In genomic region chr1:150127464-150127863, GRCh38 we compare ENCODE assay signal across 13 cellular contexts. TPM values are rescaled to one million over a fixed set of nuclear protein-coding genes. Genes with fewer than 3 reads are reported as not detected.
DNase-seq lines count a peak whose midpoint lies in the region; ATAC-seq and TF ChIP-seq lines count a peak whose summit lies in the region.
"Had no signal": no experiment of that assay in that cellular context is flagged by ENCODE, and none has a peak within 500 bp of the region (broad histone marks: within the 10 kb centered on the region; RNA-seq: fewer than 3 reads in every experiment).

No MANE protein-coding gene starts in this region.

- no peaks in the 10 kb centered on the region for H3K36me3 Mint-ChIP-seq in activated naive CD4-positive, alpha-beta T cell treated with anti-CD3 and anti-CD28 coated beads, Interleukin-2, amount 50 U/mL, for 72 hours
- peaks cover 1% of the 10 kb centered on the region for H3K36me3 Mint-ChIP-seq in activated naive CD4-positive, alpha-beta T cell treated with anti-CD3 and anti-CD28 coated beads for 36 hours (ENCODE audit: low read depth)

- TF ChIP-seq RAD21 in HCT116 (IDR thresholded peaks at IDR 0.05; ENCODE audit: low read depth): no peak

- peaks cover 11 to 18% of the 10 kb centered on the region in 2 experiments for H3K4me1 ChIP-seq in HCT116 (ENCODE audit: control insufficient read depth in 1 of 2, insufficient read depth in 2 of 2, low read length in 2 of 2)

- no peak overlapping the region for H3K4me3 ChIP-seq in HCT116 (replicated peaks in 1 of 2; ENCODE audit: low read depth in 1 of 2, low read length in 2 of 2)
- H3K4me3 ChIP-seq in lower leg skin (ENCODE audit: low read depth, poor library complexity, severe bottlenecking): no peak overlapping the region
- H3K4me3 ChIP-seq: GM23248 had no signal

- no peaks in the 10 kb centered on the region for H4K20me1 ChIP-seq in HCT116 (ENCODE audit: insufficient read depth)

- H3K27ac ChIP-seq in HCT116 (ENCODE audit: low read depth, low read length): no peak overlapping the region
- H3K27ac ChIP-seq: GM23248 had no signal

- no peaks in the 10 kb centered on the region for H3K79me2 ChIP-seq in HCT116 (ENCODE audit: insufficient read depth, low read length)

- peak overlapping the region; percentile 48 for H3K4me2 ChIP-seq in HCT116 (ENCODE audit: low read length)

- peaks cover 0 to 4% of the 10 kb centered on the region in 2 donors for H3K9me3 Mint-ChIP-seq in activated naive CD4-positive, alpha-beta T cell treated with anti-CD3 and anti-CD28 coated beads, Interleukin-2, amount 50 U/mL, for 72 hours
- no peaks in the 10 kb centered on the region for H3K9me3 Mint-ChIP-seq in activated naive CD4-positive, alpha-beta T cell treated with anti-CD3 and anti-CD28 coated beads for 36 hours
- H3K9me3 Mint-ChIP-seq: CD14-positive monocyte; CD8-positive, alpha-beta T cell had no signal

- no peaks in the 10 kb centered on the region for H3K9me3 ChIP-seq in HCT116 (ENCODE audit: control insufficient read depth in 1 of 2, insufficient read depth in 1 of 2, low read depth in 1 of 2, low read length in 2 of 2)

- no TSS peak for BruUV-seq in HCT116 (replicated peaks; lab: Mats Ljungman, UMichigan)

- no peak overlapping the region for H3K4me3 Mint-ChIP-seq in activated naive CD4-positive, alpha-beta T cell treated with anti-CD3 and anti-CD28 coated beads for 36 hours
- H3K4me3 Mint-ChIP-seq: CD14-positive monocyte; CD8-positive, alpha-beta T cell had no signal

- no peak overlapping the region for H3K27ac Mint-ChIP-seq in activated naive CD4-positive, alpha-beta T cell treated with anti-CD3 and anti-CD28 coated beads, Interleukin-2, amount 50 U/mL, for 72 hours
- no peak overlapping the region for H3K27ac Mint-ChIP-seq in activated naive CD4-positive, alpha-beta T cell treated with anti-CD3 and anti-CD28 coated beads for 36 hours
- H3K27ac Mint-ChIP-seq: CD8-positive, alpha-beta T cell had no signal

- no peaks in the 10 kb centered on the region for H3K27me3 ChIP-seq in HCT116 (ENCODE audit: insufficient read depth, low read length)

- no peaks in the 10 kb centered on the region for H3K36me3 ChIP-seq in HCT116 (ENCODE audit: control insufficient read depth in 1 of 2, insufficient read depth in 2 of 2, low read length in 2 of 2)

- intact Hi-C loops in activated naive CD4-positive, alpha-beta T cell treated with anti-CD3 and anti-CD28 coated beads for 36 hours (cut with micrococcal nuclease): loop anchor here (2.0 kb wide), 1 partner anchor 17 kb away; no protein-coding TSS in a partner anchor
- intact Hi-C loops in HCT116 (cut with micrococcal nuclease): no loop called here
- intact Hi-C loops in left colon (cut with DNase I, micrococcal nuclease): no loop called here
- intact Hi-C loops in lower leg skin (cut with DNase I; ENCODE audit: low total_unique reads): no loop called here

- TF ChIP-seq POLR2A in HCT116 (IDR thresholded peaks at IDR 0.05; ENCODE audit: borderline replicate concordance, extremely low read depth, insufficient read depth, insufficient read length) (no peak), lower leg skin (IDR thresholded peaks at IDR 0.05) (no peak)

- H3K27me3 Mint-ChIP-seq in activated naive CD4-positive, alpha-beta T cell treated with anti-CD3 and anti-CD28 coated beads for 36 hours (ENCODE audit: low read depth): no peaks in the 10 kb centered on the region

- peak; percentile 24 to 40 for ATAC-seq in activated naive CD4-positive, alpha-beta T cell treated with anti-CD3 and anti-CD28 coated beads, Interleukin-2, amount 50 U/mL, for 72 hours
- ATAC-seq in HCT116 (no peak), left colon (peak; percentile 84)
- ATAC-seq: CD8-positive, alpha-beta T cell had no signal

- RAD21 ChIA-PET in HCT116 (lab: Charles Lee; ENCODE audit: low non-redundant PET in 1 of 2, low total read pairs in 2 of 2, uncharacterized antibody in 2 of 2, unreplicated experiment in 2 of 2): no interaction called here

- CTCF ChIA-PET in activated naive CD4-positive, alpha-beta T cell treated with anti-CD3 and anti-CD28 coated beads for 36 hours (lab: Charles Lee): interaction anchor here (1.3 to 1.6 kb wide), 2 partner anchors 40 to 60 kb away, joined by 4 to 6 read pairs; no protein-coding TSS in a partner anchor
- CTCF ChIA-PET in HCT116 (lab: Charles Lee): interaction anchor here (2.7 kb wide), 1 partner anchor 60 kb away, joined by 6 read pairs; no protein-coding TSS in a partner anchor

- no peak overlapping the region for H2AFZ ChIP-seq in HCT116 (ENCODE audit: low read depth, low read length, poor library complexity, severe bottlenecking)
- H2AFZ ChIP-seq: GM23248 had no signal

- peaks cover 15% of the 10 kb centered on the region for H3K4me1 Mint-ChIP-seq in activated naive CD4-positive, alpha-beta T cell treated with anti-CD3 and anti-CD28 coated beads for 36 hours (ENCODE audit: low read depth)

- no peaks in the 10 kb centered on the region for H3K9me2 ChIP-seq in HCT116 (ENCODE audit: insufficient read depth)

- no peak overlapping the region for H3K9ac ChIP-seq in HCT116 (ENCODE audit: low read length)
- H3K9ac ChIP-seq: GM23248 had no signal

- no peak for DNase-seq in activated naive CD4-positive, alpha-beta T cell treated with anti-CD3 and anti-CD28 coated beads, Interleukin-2, amount 50 U/mL, for 72 hours (ENCODE audit: low spot score in 2 of 2)
- DNase-seq in activated naive CD4-positive, alpha-beta T cell treated with anti-CD3 and anti-CD28 coated beads for 36 hours: no peak
- DNase-seq in HCT116 (ENCODE audit: low read depth, low spot score): no peak
- no peak for DNase-seq in left colon
- no peak for DNase-seq in NCI-H2171 treated with DMSO at 0.1 percent for 48 hours (lab: John Stamatoyannopoulos, UW)
- no peak for DNase-seq in NCI-H82 (lab: John Stamatoyannopoulos, UW)
- no peak for DNase-seq in lower leg skin (ENCODE audit: low spot score in 2 of 2)
- DNase-seq: CD8-positive, alpha-beta T cell; COR-L47; DMS153; DMS79 treated with DMSO at 0.1 percent for 48 hours had no signal

- POLR2A ChIA-PET in HCT116 (lab: Charles Lee): no interaction called here

- no peak for TF ChIP-seq CTCF in HCT116 (IDR thresholded peaks at IDR 0.05 in 2 of 3, conservative IDR thresholded peaks at IDR 0.05 in 1 of 3; ENCODE audit: borderline replicate concordance in 1 of 3, insufficient read depth in 1 of 3, low read depth in 2 of 3, low read length in 2 of 3)
- no peak for TF ChIP-seq CTCF in lower leg skin (IDR thresholded peaks at IDR 0.05)

TF ChIP-seq in HCT116, 20 proteins besides CTCF, POLR2A, EP300 and RAD21 (continues in another document):
- TF ChIP-seq REST (IDR thresholded peaks at IDR 0.05; ENCODE audit: low read depth) (no peak), EGR1 (IDR thresholded peaks at IDR 0.05; ENCODE audit: low read depth) (no peak), ATF3 (IDR thresholded peaks at IDR 0.05) (no peak), SP1 (IDR thresholded peaks at IDR 0.05; ENCODE audit: low read depth) (no peak), MAX (IDR thresholded peaks at IDR 0.05) (no peak), SRF (IDR thresholded peaks at IDR 0.05; ENCODE audit: low read depth) (no peak)

RNA-seq across cellular contexts. Expression of gene PLEKHO1, which starts 22.3 kb away (rescaled TPM):
- total RNA-seq in activated naive CD4-positive, alpha-beta T cell treated with anti-CD3 and anti-CD28 coated beads, Interleukin-2, amount 50 U/mL, for 72 hours: 10 to 100 TPM in 1 of 2 donors, 1 to 10 TPM in 1; 6.7 to 14.7 TPM
- 1 to 10 TPM; 4.4 to 4.7 TPM for total RNA-seq in activated naive CD4-positive, alpha-beta T cell treated with anti-CD3 and anti-CD28 coated beads for 36 hours
- total RNA-seq in HCT116 (2021; ENCODE audit: unreplicated experiment): 6.9 TPM
- polyA plus RNA-seq in HCT116 (2012): 3.4 and 4.3 TPM in 2 replicates
- 10 to 100 TPM in 1 of 2 donors, 1 to 10 TPM in 1; 4.8 to 43.0 TPM for total RNA-seq in left colon
- 10 to 100 TPM in 3 of 4 donors, 1 to 10 TPM in 1; 8.7 to 15.4 (median 11.4) TPM for total RNA-seq in lower leg skin

RNA-seq across cellular contexts. Expression of gene VPS45, which starts 59.9 kb away (rescaled TPM):
- total RNA-seq in activated naive CD4-positive, alpha-beta T cell treated with anti-CD3 and anti-CD28 coated beads, Interleukin-2, amount 50 U/mL, for 72 hours: 10 to 100 TPM; 25.0 to 42.4 TPM
- total RNA-seq in activated naive CD4-positive, alpha-beta T cell treated with anti-CD3 and anti-CD28 coated beads for 36 hours: 10 to 100 TPM; 21.2 to 23.6 TPM
- total RNA-seq in HCT116 (2021; ENCODE audit: unreplicated experiment): 28.1 TPM
- 11.5 and 16.9 TPM in 2 replicates for polyA plus RNA-seq in HCT116 (2012)
- 10 to 100 TPM; 27.3 to 32.0 TPM for total RNA-seq in left colon
- total RNA-seq in lower leg skin: 10 to 100 TPM; 27.7 to 30.9 (median 29.3) TPM
